In genomic region chr4:177393236-177393635, GRCh38 we compare ENCODE assay signal across 13 cellular contexts. TPM values are rescaled to one million over a fixed set of nuclear protein-coding genes. Genes with fewer than 3 reads are reported as not detected.
DNase-seq lines count a peak whose midpoint lies in the region; ATAC-seq, FAIRE-seq and TF ChIP-seq lines count a peak whose summit lies in the region.
"Had no signal": no experiment of that assay in that cellular context is flagged by ENCODE, and none has a peak within 500 bp of the region (broad histone marks: within the 10 kb centered on the region; RNA-seq: fewer than 3 reads in every experiment).

No MANE protein-coding gene starts in this region.

- POLR2A ChIA-PET in CD4-positive, alpha-beta memory T cell (lab: Charles Lee; ENCODE audit: partially characterized antibody), result interaction anchor here (1.1 to 2.3 kb wide), 2 partner anchors 11 to 49 kb away, joined by 4 to 22 read pairs; partner anchors contain the start of gene AGA
- POLR2A ChIA-PET in A673 (lab: Charles Lee; ENCODE audit: low non-redundant PET), result no interaction called here

- H3K36me3 ChIP-seq in CD4-positive, alpha-beta memory T cell (ENCODE audit: insufficient read depth, low read length), result no peaks in the 10 kb centered on the region
- H3K36me3 ChIP-seq in A673 (ENCODE audit: insufficient read depth, low read length, poor library complexity, severe bottlenecking), result no peaks in the 10 kb centered on the region
- H3K36me3 ChIP-seq: BLaER1, MG63 had no signal

- peaks cover 13 to 22% (median 18%) of the 10 kb centered on the region in 4 donors for H3K4me1 Mint-ChIP-seq in CD4-positive, alpha-beta memory T cell
- H3K4me1 Mint-ChIP-seq: neural crest cell had no signal

- ATAC-seq in GM19328 (IDR thresholded peaks at IDR 0.05; ENCODE audit: unreplicated experiment) (peak; percentile 50), GM18861 (IDR thresholded peaks at IDR 0.05; ENCODE audit: unreplicated experiment) (no peak)
- ATAC-seq in activated naive CD4-positive, alpha-beta T cell treated with anti-CD3 and anti-CD28 coated beads, Interleukin-2, amount 50 U/mL, for 72 hours, result peak; percentile 58 to 67

- no peak overlapping the region for H3K27ac ChIP-seq in CD4-positive, alpha-beta memory T cell (ENCODE audit: low read depth, low read length)
- H3K27ac ChIP-seq in A673 (ENCODE audit: low read depth, low read length, poor library complexity, severe bottlenecking), result no peak overlapping the region
- H3K27ac ChIP-seq: BLaER1 had no signal

- no peaks in the 10 kb centered on the region for H3K36me3 Mint-ChIP-seq in CD4-positive, alpha-beta memory T cell
- H3K36me3 Mint-ChIP-seq in activated naive CD4-positive, alpha-beta T cell treated with anti-CD3 and anti-CD28 coated beads, Interleukin-2, amount 50 U/mL, for 72 hours, result peaks cover 0 to under 1% of the 10 kb centered on the region in 2 donors

- no peak for TF ChIP-seq CTCF in A673 (conservative IDR thresholded peaks at IDR 0.05; ENCODE audit: low read depth, low read length)

- no TSS peak for BruUV-seq in A673 (replicated peaks; lab: Mats Ljungman, UMichigan)

- peaks cover 12% of the 10 kb centered on the region for H3K4me1 ChIP-seq in CD4-positive, alpha-beta memory T cell (ENCODE audit: insufficient read depth, low read length)
- H3K4me1 ChIP-seq in A673 (ENCODE audit: insufficient read depth, low read length, poor library complexity, severe bottlenecking), result no peaks in the 10 kb centered on the region
- H3K4me1 ChIP-seq: BLaER1 had no signal

- peak overlapping the region in 6 of 7 donors; percentile 30 to 87 (median 80) for H3K27ac Mint-ChIP-seq in CD4-positive, alpha-beta memory T cell
- H3K27ac Mint-ChIP-seq in activated naive CD4-positive, alpha-beta T cell treated with anti-CD3 and anti-CD28 coated beads, Interleukin-2, amount 50 U/mL, for 72 hours, result no peak overlapping the region

- H3K9me3 ChIP-seq in CD4-positive, alpha-beta memory T cell (ENCODE audit: control insufficient read depth in 1 of 2, low read length in 2 of 2), result no peaks in the 10 kb centered on the region
- H3K9me3 ChIP-seq in A673 (ENCODE audit: low read depth, low read length, poor library complexity, severe bottlenecking), result no peaks in the 10 kb centered on the region
- H3K9me3 ChIP-seq: BLaER1, MG63, SK-N-SH had no signal

- intact Hi-C loops in CD4-positive, alpha-beta memory T cell (cut with micrococcal nuclease), result no loop called here
- intact Hi-C loops in A673 (cut with micrococcal nuclease; ENCODE audit: unreplicated experiment), result no loop called here

- no peak overlapping the region for H3K4me3 ChIP-seq in CD4-positive, alpha-beta memory T cell (ENCODE audit: low read length in 2 of 2)
- no peak overlapping the region for H3K4me3 ChIP-seq in A673 (ENCODE audit: low read depth, low read length, poor library complexity, severe bottlenecking)
- H3K4me3 ChIP-seq: BLaER1, MG63 had no signal

- FAIRE-seq in HTR-8/SVneo (lab: Jason Lieb, UNC), result peak; percentile 31

- H3K27me3 Mint-ChIP-seq in CD4-positive, alpha-beta memory T cell, result peaks cover 0 to 6% of the 10 kb centered on the region in 2 donors

- no peaks in the 10 kb centered on the region for H3K27me3 ChIP-seq in CD4-positive, alpha-beta memory T cell (ENCODE audit: insufficient read depth, low read length)
- no peaks in the 10 kb centered on the region for H3K27me3 ChIP-seq in A673 (replicated peaks; ENCODE audit: insufficient read depth, low read depth, low read length, poor library complexity)
- H3K27me3 ChIP-seq: BLaER1, MG63 had no signal

- CTCF ChIA-PET in CD4-positive, alpha-beta memory T cell (lab: Charles Lee; ENCODE audit: partially characterized antibody), result interaction anchor here (0.8 to 2.2 kb wide), 7 partner anchors 11 to 144 kb away, joined by 3 to 8 read pairs (median 4); partner anchors contain the start of gene AGA
- CTCF ChIA-PET in A673 (lab: Charles Lee), result no interaction called here

- DNase-seq in CD4-positive, alpha-beta memory T cell, result peak in 3 of 5 donors; percentile 26 to 35 (median 29)
- DNase-seq in HTR-8/SVneo (ENCODE audit: insufficient read length, low spot score) (no peak), A673 (ENCODE audit: low spot score) (no peak), Ammon's horn (ENCODE audit: low spot score) (no peak), NCI-H1417 (lab: John Stamatoyannopoulos, UW) (no peak)
- no peak for DNase-seq in activated naive CD4-positive, alpha-beta T cell treated with anti-CD3 and anti-CD28 coated beads, Interleukin-2, amount 50 U/mL, for 72 hours (ENCODE audit: low spot score in 2 of 2)
- DNase-seq: MG63, NCI-H526 treated with DMSO at 0.1 percent for 48 hours, SK-N-SH had no signal

- peaks cover 0 to 3% (median 0%) of the 10 kb centered on the region in 8 donors for H3K9me3 Mint-ChIP-seq in CD4-positive, alpha-beta memory T cell
- H3K9me3 Mint-ChIP-seq in activated naive CD4-positive, alpha-beta T cell treated with anti-CD3 and anti-CD28 coated beads, Interleukin-2, amount 50 U/mL, for 72 hours, result peaks cover 0 to 2% of the 10 kb centered on the region in 2 donors

- H3K4me3 Mint-ChIP-seq in CD4-positive, alpha-beta memory T cell, result peak overlapping the region in 7 of 8 donors; percentile 14 to 65 (median 36)
- H3K4me3 Mint-ChIP-seq: neural crest cell had no signal

RNA-seq across cellular contexts. Expression of gene AGA, which starts 49.0 kb away (rescaled TPM):
- 10 to 100 TPM; 23.2 to 27.3 TPM for total RNA-seq in CD4-positive, alpha-beta memory T cell
- polyA plus RNA-seq in CD4-positive, alpha-beta memory T cell, result 10 to 100 TPM; 32.1 to 34.2 TPM
- 10 to 100 TPM; 11.6 to 19.1 TPM for total RNA-seq in activated naive CD4-positive, alpha-beta T cell treated with anti-CD3 and anti-CD28 coated beads, Interleukin-2, amount 50 U/mL, for 72 hours
- total RNA-seq in A673 (2021), result 24.5 and 24.6 TPM in 2 replicates

Comparison
In these comparisons a context has a peak if more than half of its experiments do, and no peak if none do; other contexts are left out.
1. DNase-seq: peak in CD4-positive, alpha-beta memory T cell (3 of 5); none in HTR-8/SVneo (single experiment), activated naive CD4-positive, alpha-beta T cell treated with anti-CD3 and anti-CD28 coated beads, Interleukin-2, amount 50 U/mL, for 72 hours (0 of 2), A673 (single experiment), Ammon's horn (single experiment) and NCI-H1417 (0 of 3).
2. H3K27ac Mint-ChIP-seq: peak in CD4-positive, alpha-beta memory T cell (6 of 7); none in activated naive CD4-positive, alpha-beta T cell treated with anti-CD3 and anti-CD28 coated beads, Interleukin-2, amount 50 U/mL, for 72 hours (0 of 2).